In genomic region chr10:24513155-24513554, GRCh38 we compare ENCODE assay signal across 11 cellular contexts.
DNase-seq lines count a peak whose midpoint lies in the region; ATAC-seq and TF ChIP-seq lines count a peak whose summit lies in the region.
"Had no signal": no experiment of that assay in that cellular context is flagged by ENCODE, and none has a peak within 500 bp of the region (broad histone marks: within the 10 kb centered on the region; RNA-seq: fewer than 3 reads in every experiment).

No MANE protein-coding gene starts in this region.

- no peaks in the 10 kb centered on the region for H3K4me1 Mint-ChIP-seq in activated naive CD4-positive, alpha-beta T cell treated with anti-CD3 and anti-CD28 coated beads for 36 hours (ENCODE audit: low read depth)
- H3K4me1 Mint-ChIP-seq in activated naive CD4-positive, alpha-beta T cell treated with anti-CD3 and anti-CD28 coated beads, Interleukin-2, amount 10 ng/mL, durations not matched to agents 7 days and 5 days, result no peaks in the 10 kb centered on the region
- H3K4me1 Mint-ChIP-seq in stimulated activated naive B cell treated with anti-CD40 and anti-IgM and Interleukin-4, amounts not matched to agents 10 μg/mL and 1 μg/mL and 100 μg/mL, for 72 hours, result no peaks in the 10 kb centered on the region

- H3K9me3 Mint-ChIP-seq in activated naive CD4-positive, alpha-beta T cell treated with anti-CD3 and anti-CD28 coated beads for 36 hours, result no peaks in the 10 kb centered on the region
- no peaks in the 10 kb centered on the region for H3K9me3 Mint-ChIP-seq in activated naive CD4-positive, alpha-beta T cell treated with anti-CD3 and anti-CD28 coated beads, Interleukin-2, amount 10 ng/mL, durations not matched to agents 7 days and 5 days
- H3K9me3 Mint-ChIP-seq in stimulated activated naive B cell treated with anti-CD40 and anti-IgM and Interleukin-4, amounts not matched to agents 10 μg/mL and 1 μg/mL and 100 μg/mL, for 72 hours, result no peaks in the 10 kb centered on the region

- H3K4me3 Mint-ChIP-seq in activated naive CD4-positive, alpha-beta T cell treated with anti-CD3 and anti-CD28 coated beads for 36 hours, result no peak overlapping the region
- no peak overlapping the region for H3K4me3 Mint-ChIP-seq in activated naive CD4-positive, alpha-beta T cell treated with anti-CD3 and anti-CD28 coated beads, Interleukin-2, amount 10 ng/mL, durations not matched to agents 7 days and 5 days
- no peak overlapping the region for H3K4me3 Mint-ChIP-seq in stimulated activated naive B cell treated with anti-CD40 and anti-IgM and Interleukin-4, amounts not matched to agents 10 μg/mL and 1 μg/mL and 100 μg/mL, for 72 hours

- peak; percentile 28 for DNase-seq in activated naive CD4-positive, alpha-beta T cell treated with anti-CD3 and anti-CD28 coated beads for 36 hours
- no peak for DNase-seq in activated naive CD4-positive, alpha-beta T cell treated with anti-CD3 and anti-CD28 coated beads, Interleukin-2, amount 10 ng/mL, durations not matched to agents 7 days and 5 days
- peak; percentile 23 for DNase-seq in OCI-M1 (lab: John Stamatoyannopoulos, UW)
- DNase-seq in fibroblast of pulmonary artery (ENCODE audit: low read depth), result peak; percentile 41
- DNase-seq in stromal cell of bone marrow (ENCODE audit: low read depth), result peak; percentile 14
- DNase-seq in NCI-H2029 treated with DMSO at 0.1 percent for 48 hours (lab: John Stamatoyannopoulos, UW), result no peak
- DNase-seq in NCI-H1436 treated with DMSO at 0.1 percent for 48 hours (lab: John Stamatoyannopoulos, UW), result no peak
- DNase-seq in stimulated activated naive B cell treated with anti-CD40 and anti-IgM and Interleukin-4, amounts not matched to agents 10 μg/mL and 1 μg/mL and 100 μg/mL, for 72 hours, result no peak
- DNase-seq: transverse colon had no signal

- no peak overlapping the region for H3K4me3 ChIP-seq in fibroblast of pulmonary artery (replicated peaks; ENCODE audit: low read depth, low read length)
- H3K4me3 ChIP-seq: body of pancreas, ovary, transverse colon had no signal

- TF ChIP-seq CTCF in fibroblast of pulmonary artery (IDR thresholded peaks at IDR 0.05; ENCODE audit: low read length, missing control alignments), result peak; percentile 49

- ATAC-seq in stimulated activated naive B cell treated with anti-CD40 and anti-IgM and Interleukin-4, amounts not matched to agents 10 μg/mL and 1 μg/mL and 100 μg/mL, for 72 hours (replicated peaks), result no peak
- ATAC-seq: body of pancreas had no signal

- intact Hi-C loops in activated naive CD4-positive, alpha-beta T cell treated with anti-CD3 and anti-CD28 coated beads for 36 hours (cut with micrococcal nuclease), result loop anchor here (10.0 kb wide), 2 partner anchors 808 to 1198 kb away; no protein-coding TSS in a partner anchor

- H3K27ac Mint-ChIP-seq in activated naive CD4-positive, alpha-beta T cell treated with anti-CD3 and anti-CD28 coated beads for 36 hours, result no peak overlapping the region
- no peak overlapping the region for H3K27ac Mint-ChIP-seq in activated naive CD4-positive, alpha-beta T cell treated with anti-CD3 and anti-CD28 coated beads, Interleukin-2, amount 10 ng/mL, durations not matched to agents 7 days and 5 days
- no peak overlapping the region for H3K27ac Mint-ChIP-seq in stimulated activated naive B cell treated with anti-CD40 and anti-IgM and Interleukin-4, amounts not matched to agents 10 μg/mL and 1 μg/mL and 100 μg/mL, for 72 hours

- CTCF ChIA-PET in activated naive CD4-positive, alpha-beta T cell treated with anti-CD3 and anti-CD28 coated beads for 36 hours (lab: Charles Lee), result interaction anchor here (1.1 kb wide), 1 partner anchor 11 kb away, joined by 4 read pairs; no protein-coding TSS in a partner anchor
- CTCF ChIA-PET in activated naive CD4-positive, alpha-beta T cell treated with anti-CD3 and anti-CD28 coated beads, Interleukin-2, amount 10 ng/mL, durations not matched to agents 7 days and 5 days (lab: Charles Lee), result interaction anchor here (1.3 kb wide), 1 partner anchor 95 kb away, joined by 4 read pairs; no protein-coding TSS in a partner anchor

- peaks cover 2% of the 10 kb centered on the region for H3K27me3 Mint-ChIP-seq in activated naive CD4-positive, alpha-beta T cell treated with anti-CD3 and anti-CD28 coated beads for 36 hours (ENCODE audit: low read depth)
- H3K27me3 Mint-ChIP-seq in activated naive CD4-positive, alpha-beta T cell treated with anti-CD3 and anti-CD28 coated beads, Interleukin-2, amount 10 ng/mL, durations not matched to agents 7 days and 5 days, result peaks cover 4% of the 10 kb centered on the region
- H3K27me3 Mint-ChIP-seq in stimulated activated naive B cell treated with anti-CD40 and anti-IgM and Interleukin-4, amounts not matched to agents 10 μg/mL and 1 μg/mL and 100 μg/mL, for 72 hours, result no peaks in the 10 kb centered on the region

- no peaks in the 10 kb centered on the region for H3K36me3 Mint-ChIP-seq in activated naive CD4-positive, alpha-beta T cell treated with anti-CD3 and anti-CD28 coated beads for 36 hours (ENCODE audit: low read depth)
- no peaks in the 10 kb centered on the region for H3K36me3 Mint-ChIP-seq in activated naive CD4-positive, alpha-beta T cell treated with anti-CD3 and anti-CD28 coated beads, Interleukin-2, amount 10 ng/mL, durations not matched to agents 7 days and 5 days
- no peaks in the 10 kb centered on the region for H3K36me3 Mint-ChIP-seq in stimulated activated naive B cell treated with anti-CD40 and anti-IgM and Interleukin-4, amounts not matched to agents 10 μg/mL and 1 μg/mL and 100 μg/mL, for 72 hours

Comparison
In these comparisons a context has a peak if more than half of its experiments do, and no peak if none do; other contexts are left out.
1. DNase-seq: peak in activated naive CD4-positive, alpha-beta T cell treated with anti-CD3 and anti-CD28 coated beads for 36 hours (single experiment), OCI-M1 (single experiment), fibroblast of pulmonary artery (single experiment) and stromal cell of bone marrow (single experiment); none in activated naive CD4-positive, alpha-beta T cell treated with anti-CD3 and anti-CD28 coated beads, Interleukin-2, amount 10 ng/mL, durations not matched to agents 7 days and 5 days (single experiment), NCI-H2029 treated with DMSO at 0.1 percent for 48 hours (single experiment), NCI-H1436 treated with DMSO at 0.1 percent for 48 hours (single experiment) and stimulated activated naive B cell treated with anti-CD40 and anti-IgM and Interleukin-4, amounts not matched to agents 10 μg/mL and 1 μg/mL and 100 μg/mL, for 72 hours (single experiment).